Comparison of ENCODE assay signal across 27 cellular contexts in the genomic region with DNA sequence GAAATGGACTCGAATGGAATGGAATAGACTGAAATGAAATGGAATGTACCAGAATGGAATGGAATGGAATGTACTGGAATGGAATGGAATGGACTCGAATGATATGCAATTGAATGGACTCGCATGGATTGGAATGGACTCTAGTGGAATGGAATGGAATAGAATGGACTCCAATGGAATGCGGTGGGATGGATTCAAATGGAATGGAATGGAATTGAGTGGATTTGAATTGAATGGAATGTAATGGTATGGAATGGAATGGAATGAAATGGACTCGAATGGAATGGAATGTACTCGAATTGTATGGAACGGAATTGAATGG.
"Had no signal": no experiment of that assay in that cellular context is flagged by ENCODE, and none has a peak within 500 bp of the region (broad histone marks: within the 10 kb centered on the region; RNA-seq: fewer than 3 reads in every experiment).

No MANE protein-coding gene starts in this region.

- ATAC-seq: activated CD8-positive, alpha-beta T cell treated with anti-CD3 and anti-CD28 coated beads for 36 hours; activated T-cell treated with anti-CD3 and anti-CD28 coated beads, Interleukin-2, amount 50 U/mL, for 4 hours; activated T-helper 17 cell treated with anti-CD3 and anti-CD28 coated beads, Interleukin-2, amount 50 U/mL, for 72 hours; gastroesophageal sphincter; naive thymus-derived CD8-positive, alpha-beta T cell; right cardiac atrium; T-helper 17 cell; upper lobe of right lung; WTC11 had no signal

- H3K4me2 ChIP-seq: hepatocyte had no signal

- H3K4me3 ChIP-seq: gastroesophageal sphincter, hepatocyte, left ventricle myocardium inferior, lung, spleen, suprapubic skin, tibial artery, upper lobe of right lung had no signal

- H3K36me3 ChIP-seq: left ventricle myocardium inferior, spleen, suprapubic skin, upper lobe of right lung had no signal

- H3K27ac ChIP-seq: gastroesophageal sphincter, hepatocyte, left ventricle myocardium inferior, parathyroid adenoma, spleen, suprapubic skin, tibial artery, upper lobe of right lung had no signal

- H2AFZ ChIP-seq: hepatocyte, parathyroid adenoma had no signal

- H3K27me3 Mint-ChIP-seq: activated CD4-positive, alpha-beta T cell treated with anti-CD3 and anti-CD28 coated beads, Interleukin-2, amount 10 ng/mL, durations not matched to agents 7 days and 5 days; activated CD8-positive, alpha-beta T cell treated with anti-CD3 and anti-CD28 coated beads for 36 hours; activated naive CD4-positive, alpha-beta T cell treated with anti-CD3 and anti-CD28 coated beads, Interleukin-2, amount 50 U/mL, for 24 hours; activated T-helper 17 cell treated with anti-CD3 and anti-CD28 coated beads, Interleukin-2, amount 50 U/mL, for 72 hours; naive thymus-derived CD8-positive, alpha-beta T cell; T-helper 17 cell had no signal

- H3K9me3 ChIP-seq: gastroesophageal sphincter, suprapubic skin had no signal

- H3K9ac ChIP-seq: parathyroid adenoma had no signal

- H3K9me3 Mint-ChIP-seq: activated naive CD4-positive, alpha-beta T cell treated with anti-CD3 and anti-CD28 coated beads, Interleukin-2, amount 50 U/mL, for 24 hours; activated T-cell treated with anti-CD3 and anti-CD28 coated beads, Interleukin-2, amount 50 U/mL, for 4 hours; activated T-helper 17 cell treated with anti-CD3 and anti-CD28 coated beads, Interleukin-2, amount 50 U/mL, for 72 hours; mesothelial cell of epicardium; neural crest cell had no signal

- H3K4me1 ChIP-seq: gastroesophageal sphincter, parathyroid adenoma, spleen, suprapubic skin, tibial artery, upper lobe of right lung had no signal

- DNase-seq: activated CD4-positive, alpha-beta T cell treated with anti-CD3 and anti-CD28 coated beads for 1 hour; activated CD4-positive, alpha-beta T cell treated with anti-CD3 and anti-CD28 coated beads, Interleukin-2, amount 10 ng/mL, durations not matched to agents 7 days and 5 days; activated CD8-positive, alpha-beta T cell treated with anti-CD3 and anti-CD28 coated beads for 36 hours; activated T-cell treated with anti-CD3 and anti-CD28 coated beads, Interleukin-2, amount 50 U/mL, for 4 hours; anterior cingulate cortex; dermis blood vessel endothelial cell; effector CD4-positive, alpha-beta T cell; islet precursor cell; left ventricle myocardium inferior; naive thymus-derived CD8-positive, alpha-beta T cell; nucleus accumbens; right cardiac atrium; spleen; stimulated activated naive CD4-positive, alpha-beta T cell; T-helper 17 cell; tibial artery; upper lobe of right lung had no signal

- H3K27ac Mint-ChIP-seq: activated CD4-positive, alpha-beta T cell treated with anti-CD3 and anti-CD28 coated beads, Interleukin-2, amount 10 ng/mL, durations not matched to agents 7 days and 5 days; activated CD8-positive, alpha-beta T cell treated with anti-CD3 and anti-CD28 coated beads for 36 hours; activated naive CD4-positive, alpha-beta T cell treated with anti-CD3 and anti-CD28 coated beads, Interleukin-2, amount 50 U/mL, for 24 hours; activated T-helper 17 cell treated with anti-CD3 and anti-CD28 coated beads, Interleukin-2, amount 50 U/mL, for 72 hours; mesothelial cell of epicardium; naive thymus-derived CD8-positive, alpha-beta T cell; T-helper 17 cell; WTC11 had no signal

- H3K4me3 Mint-ChIP-seq: activated CD4-positive, alpha-beta T cell treated with anti-CD3 and anti-CD28 coated beads, Interleukin-2, amount 10 ng/mL, durations not matched to agents 7 days and 5 days; activated CD8-positive, alpha-beta T cell treated with anti-CD3 and anti-CD28 coated beads for 36 hours; activated naive CD4-positive, alpha-beta T cell treated with anti-CD3 and anti-CD28 coated beads, Interleukin-2, amount 50 U/mL, for 24 hours; activated T-cell treated with anti-CD3 and anti-CD28 coated beads, Interleukin-2, amount 50 U/mL, for 4 hours; activated T-helper 17 cell treated with anti-CD3 and anti-CD28 coated beads, Interleukin-2, amount 50 U/mL, for 72 hours; mesothelial cell of epicardium; naive thymus-derived CD8-positive, alpha-beta T cell; neural crest cell; T-helper 17 cell; WTC11 had no signal

- H3K27me3 ChIP-seq: gastroesophageal sphincter, hepatocyte, spleen, suprapubic skin, tibial artery, upper lobe of right lung had no signal

- H3K4me1 Mint-ChIP-seq: activated CD4-positive, alpha-beta T cell treated with anti-CD3 and anti-CD28 coated beads, Interleukin-2, amount 10 ng/mL, durations not matched to agents 7 days and 5 days; activated naive CD4-positive, alpha-beta T cell treated with anti-CD3 and anti-CD28 coated beads, Interleukin-2, amount 50 U/mL, for 24 hours; activated T-helper 17 cell treated with anti-CD3 and anti-CD28 coated beads, Interleukin-2, amount 50 U/mL, for 72 hours; mesothelial cell of epicardium; neural crest cell; T-helper 17 cell; WTC11 had no signal

- H3K36me3 Mint-ChIP-seq: activated naive CD4-positive, alpha-beta T cell treated with anti-CD3 and anti-CD28 coated beads, Interleukin-2, amount 50 U/mL, for 24 hours had no signal
